In genomic region chr15:42366151-42366550, GRCh38 we compare ENCODE assay signal across 33 cellular contexts.
"Had no signal": no experiment of that assay in that cellular context is flagged by ENCODE, and none has a peak within 500 bp of the region (broad histone marks: within the 10 kb centered on the region; RNA-seq: fewer than 3 reads in every experiment).

No MANE protein-coding gene starts in this region.

- ATAC-seq: activated CD4-positive, alpha-beta T cell treated with anti-CD3 and anti-CD28 coated beads for 36 hours; activated CD8-positive, alpha-beta memory T cell treated with anti-CD3 and anti-CD28 coated beads, Interleukin-2, amount 10 ng/mL, durations not matched to agents 7 days and 5 days; activated CD8-positive, alpha-beta T cell treated with anti-CD3 and anti-CD28 coated beads, Interleukin-2, amount 10 ng/mL, durations not matched to agents 7 days and 5 days; activated naive CD8-positive, alpha-beta T cell treated with anti-CD3 and anti-CD28 coated beads, Interleukin-2, amount 50 U/mL, for 24 hours; body of pancreas; effector memory CD8-positive, alpha-beta T cell; foreskin keratinocyte had no signal

- H3K9me3 ChIP-seq: adrenal gland, body of pancreas, esophagus muscularis mucosa, gastroesophageal sphincter had no signal

- H3K27ac Mint-ChIP-seq: activated CD4-positive, alpha-beta memory T cell treated with anti-CD3 and anti-CD28 coated beads for 36 hours; activated CD4-positive, alpha-beta T cell treated with anti-CD3 and anti-CD28 coated beads for 36 hours; activated CD4-positive, alpha-beta T cell treated with anti-CD3 and anti-CD28 coated beads, Interleukin-2, amount 10 ng/mL, durations not matched to agents 24 days and 14 days; activated CD8-positive, alpha-beta memory T cell treated with anti-CD3 and anti-CD28 coated beads, Interleukin-2, amount 10 ng/mL, durations not matched to agents 7 days and 5 days; activated naive CD4-positive, alpha-beta T cell treated with anti-CD3 and anti-CD28 coated beads for 36 hours; activated naive CD4-positive, alpha-beta T cell treated with anti-CD3 and anti-CD28 coated beads, Interleukin-2, amount 50 U/mL, for 24 hours; activated naive CD8-positive, alpha-beta T cell treated with anti-CD3 and anti-CD28 coated beads for 36 hours; activated naive CD8-positive, alpha-beta T cell treated with anti-CD3 and anti-CD28 coated beads, Interleukin-2, amount 50 U/mL, for 24 hours; activated T-helper 1 cell treated with anti-CD3 and anti-CD28 coated beads, Interleukin-12 subunit alpha, Interleukin-12 subunit beta, Interleukin-2, Interleukin-4 antibody, amounts not matched to agents 30 ng/mL and 10 ng/mL and 1 ng/mL, durations not matched to agents 14 hours and 24 hours and 36 hours; activated T-helper 2 cell treated with anti-CD3 and anti-CD28 coated beads, Interferon-gamma antibody, Interleukin-2, Interleukin-4, amounts not matched to agents 10 μg/mL and 5 μg/mL and 100 μg/mL, durations not matched to agents 14 hours and 24 hours and 36 hours had no signal

- H3K27me3 Mint-ChIP-seq: activated CD4-positive, alpha-beta memory T cell treated with anti-CD3 and anti-CD28 coated beads for 36 hours; activated CD4-positive, alpha-beta T cell treated with anti-CD3 and anti-CD28 coated beads for 36 hours; activated CD4-positive, alpha-beta T cell treated with anti-CD3 and anti-CD28 coated beads, Interleukin-2, amount 10 ng/mL, durations not matched to agents 24 days and 14 days; activated CD8-positive, alpha-beta memory T cell treated with anti-CD3 and anti-CD28 coated beads, Interleukin-2, amount 10 ng/mL, durations not matched to agents 7 days and 5 days; activated naive CD4-positive, alpha-beta T cell treated with anti-CD3 and anti-CD28 coated beads, Interleukin-2, amount 50 U/mL, for 24 hours; activated naive CD8-positive, alpha-beta T cell treated with anti-CD3 and anti-CD28 coated beads for 36 hours; activated naive CD8-positive, alpha-beta T cell treated with anti-CD3 and anti-CD28 coated beads, Interleukin-2, amount 50 U/mL, for 24 hours; effector memory CD8-positive, alpha-beta T cell had no signal

- H3K36me3 ChIP-seq: adrenal gland, gastroesophageal sphincter had no signal

- H3K27ac ChIP-seq: adrenal gland, body of pancreas, esophagus muscularis mucosa, foreskin keratinocyte, gastroesophageal sphincter had no signal

- H3K9me3 Mint-ChIP-seq: activated CD4-positive, alpha-beta memory T cell treated with anti-CD3 and anti-CD28 coated beads for 36 hours; activated CD4-positive, alpha-beta T cell treated with anti-CD3 and anti-CD28 coated beads, Interleukin-2, amount 10 ng/mL, durations not matched to agents 24 days and 14 days; activated naive CD4-positive, alpha-beta T cell treated with anti-CD3 and anti-CD28 coated beads for 36 hours; activated naive CD4-positive, alpha-beta T cell treated with anti-CD3 and anti-CD28 coated beads, Interleukin-2, amount 50 U/mL, for 24 hours; activated naive CD8-positive, alpha-beta T cell treated with anti-CD3 and anti-CD28 coated beads, Interleukin-2, amount 50 U/mL, for 24 hours; activated T-helper 1 cell treated with anti-CD3 and anti-CD28 coated beads, Interleukin-12 subunit alpha, Interleukin-12 subunit beta, Interleukin-2, Interleukin-4 antibody, amounts not matched to agents 30 ng/mL and 10 ng/mL and 1 ng/mL, durations not matched to agents 14 hours and 24 hours and 36 hours; activated T-helper 2 cell treated with anti-CD3 and anti-CD28 coated beads, Interferon-gamma antibody, Interleukin-2, Interleukin-4, amounts not matched to agents 10 μg/mL and 5 μg/mL and 100 μg/mL, durations not matched to agents 14 hours and 24 hours and 36 hours; effector memory CD8-positive, alpha-beta T cell had no signal

- H3K36me3 Mint-ChIP-seq: activated CD4-positive, alpha-beta memory T cell treated with anti-CD3 and anti-CD28 coated beads for 36 hours; activated CD8-positive, alpha-beta memory T cell treated with anti-CD3 and anti-CD28 coated beads, Interleukin-2, amount 10 ng/mL, durations not matched to agents 7 days and 5 days; activated naive CD4-positive, alpha-beta T cell treated with anti-CD3 and anti-CD28 coated beads, Interleukin-2, amount 50 U/mL, for 24 hours had no signal

- H3K4me1 ChIP-seq: adrenal gland, body of pancreas, foreskin keratinocyte, gastroesophageal sphincter had no signal

- H3K27me3 ChIP-seq: adrenal gland, body of pancreas, esophagus muscularis mucosa, foreskin keratinocyte, gastroesophageal sphincter, heart right ventricle had no signal

- H3K4me3 Mint-ChIP-seq: activated CD4-positive, alpha-beta memory T cell treated with anti-CD3 and anti-CD28 coated beads for 36 hours; activated CD4-positive, alpha-beta T cell treated with anti-CD3 and anti-CD28 coated beads for 36 hours; activated CD4-positive, alpha-beta T cell treated with anti-CD3 and anti-CD28 coated beads, Interleukin-2, amount 10 ng/mL, durations not matched to agents 24 days and 14 days; activated CD8-positive, alpha-beta memory T cell treated with anti-CD3 and anti-CD28 coated beads, Interleukin-2, amount 10 ng/mL, durations not matched to agents 7 days and 5 days; activated CD8-positive, alpha-beta T cell treated with anti-CD3 and anti-CD28 coated beads, Interleukin-2, amount 10 ng/mL, durations not matched to agents 7 days and 5 days; activated naive CD4-positive, alpha-beta T cell treated with anti-CD3 and anti-CD28 coated beads for 36 hours; activated naive CD4-positive, alpha-beta T cell treated with anti-CD3 and anti-CD28 coated beads, Interleukin-2, amount 50 U/mL, for 24 hours; activated naive CD8-positive, alpha-beta T cell treated with anti-CD3 and anti-CD28 coated beads for 36 hours; activated naive CD8-positive, alpha-beta T cell treated with anti-CD3 and anti-CD28 coated beads, Interleukin-2, amount 50 U/mL, for 24 hours; activated T-helper 1 cell treated with anti-CD3 and anti-CD28 coated beads, Interleukin-12 subunit alpha, Interleukin-12 subunit beta, Interleukin-2, Interleukin-4 antibody, amounts not matched to agents 30 ng/mL and 10 ng/mL and 1 ng/mL, durations not matched to agents 14 hours and 24 hours and 36 hours; effector memory CD8-positive, alpha-beta T cell had no signal

- H3K4me1 Mint-ChIP-seq: activated CD4-positive, alpha-beta T cell treated with anti-CD3 and anti-CD28 coated beads for 36 hours; activated naive CD4-positive, alpha-beta T cell treated with anti-CD3 and anti-CD28 coated beads, Interleukin-2, amount 50 U/mL, for 24 hours; activated naive CD8-positive, alpha-beta T cell treated with anti-CD3 and anti-CD28 coated beads for 36 hours; activated naive CD8-positive, alpha-beta T cell treated with anti-CD3 and anti-CD28 coated beads, Interleukin-2, amount 50 U/mL, for 24 hours had no signal

- FAIRE-seq: colon had no signal

- H3K4me3 ChIP-seq: adrenal gland, body of pancreas, esophagus muscularis mucosa, gastroesophageal sphincter, heart right ventricle had no signal

- DNase-seq: activated CD4-positive, alpha-beta memory T cell treated with anti-CD3 and anti-CD28 coated beads for 36 hours; activated CD4-positive, alpha-beta T cell treated with anti-CD3 and anti-CD28 coated beads for 36 hours; activated CD4-positive, alpha-beta T cell treated with anti-CD3 and anti-CD28 coated beads, Interleukin-2, amount 10 ng/mL, durations not matched to agents 24 days and 14 days; activated CD4-positive, CD25-positive, alpha-beta regulatory T cell; activated CD4-positive, CD25-positive, alpha-beta regulatory T cell treated with anti-CD3 and anti-CD28 coated beads, Interleukin-2, amount 50 U/mL, for 72 hours; activated CD8-positive, alpha-beta memory T cell treated with anti-CD3 and anti-CD28 coated beads, Interleukin-2, amount 10 ng/mL, durations not matched to agents 7 days and 5 days; activated CD8-positive, alpha-beta memory T cell treated with anti-CD3 and anti-CD28 coated beads, Interleukin-2, amount 50 U/mL, for 4 hours; activated CD8-positive, alpha-beta T cell treated with anti-CD3 and anti-CD28 coated beads, Interleukin-2, amount 10 ng/mL, durations not matched to agents 7 days and 5 days; activated effector memory CD4-positive, alpha-beta T cell treated with anti-CD3 and anti-CD28 coated beads, Interleukin-2, amount 50 U/mL, for 16 hours; activated naive CD4-positive, alpha-beta T cell treated with anti-CD3 and anti-CD28 coated beads for 36 hours; activated naive CD8-positive, alpha-beta T cell treated with anti-CD3 and anti-CD28 coated beads for 36 hours; activated naive CD8-positive, alpha-beta T cell treated with anti-CD3 and anti-CD28 coated beads, Interleukin-2, amount 50 U/mL, for 24 hours; activated T-cell treated with anti-CD3 and anti-CD28 coated beads, Interleukin-2, amount 50 U/mL, for 1 hour; activated T-cell treated with anti-CD3 and anti-CD28 coated beads, Interleukin-2, amount 50 U/mL, for 48 hours; adrenal gland; amygdala; aorta; body of pancreas; caudate nucleus; cortex of kidney; dermis blood vessel endothelial cell; effector CD4-positive, alpha-beta T cell; effector memory CD8-positive, alpha-beta T cell; erythroblast; foreskin keratinocyte; heart right ventricle; T-helper 2 cell had no signal
